8 cellular contexts compared by ENCODE assay signal in genomic region chr2:113890253-113891235, GRCh38. TPM values are rescaled to one million over a fixed set of nuclear protein-coding genes. Genes with fewer than 3 reads are reported as not detected.
DNase-seq lines count a peak whose midpoint lies in the region; ATAC-seq and TF ChIP-seq lines count a peak whose summit lies in the region.

No MANE protein-coding gene starts in this region.

- H3K4me3 ChIP-seq in HUES48 (ENCODE audit: low read depth, low read length) (peak overlapping the region; percentile 96), left ventricle myocardium inferior (peak overlapping the region; percentile 95), uterus (peak overlapping the region; percentile 90 to 91)

- intact Hi-C loops in left ventricle myocardium inferior (cut with micrococcal nuclease), result loop anchor here (10.0 kb wide), 1 partner anchor 136 kb away; the partner anchor contains the start of gene SLC35F5
- intact Hi-C loops in uterus (cut with DNase I; ENCODE audit: low total_unique reads), result no loop called here

- TF ChIP-seq CTCF in left ventricle myocardium inferior (IDR thresholded peaks at IDR 0.05; ENCODE audit: borderline replicate concordance) (no peak), uterus (IDR thresholded peaks at IDR 0.05) (no peak)

- ATAC-seq in GM21360 (IDR thresholded peaks at IDR 0.05; ENCODE audit: unreplicated experiment), result peak; percentile 25

- peaks cover 50% of the 10 kb centered on the region for H3K4me1 ChIP-seq in HUES48 (ENCODE audit: control insufficient read depth, insufficient read depth, low read length)
- peaks cover 88% of the 10 kb centered on the region for H3K4me1 ChIP-seq in left ventricle myocardium inferior
- H3K4me1 ChIP-seq in uterus, result no peaks in the 10 kb centered on the region

- H3K36me3 ChIP-seq in HUES48 (ENCODE audit: control insufficient read depth, insufficient read depth, low read length) (no peaks in the 10 kb centered on the region), left ventricle myocardium inferior (no peaks in the 10 kb centered on the region), uterus (no peaks in the 10 kb centered on the region)

- peak overlapping the region; percentile 100 for H3K27ac ChIP-seq in HUES48 (ENCODE audit: low read depth, low read length)
- peak overlapping the region; percentile 88 for H3K27ac ChIP-seq in adipose tissue (ENCODE audit: low read depth, low read length)
- H3K27ac ChIP-seq in left ventricle myocardium inferior (replicated peaks), result peak overlapping the region; percentile 97
- peak overlapping the region; percentile 94 to 95 for H3K27ac ChIP-seq in uterus

- WGBS in adipose tissue, 3 donors, result 0 to 1% (median 1%) methylated on average over 51 to 57 of the region's 57 CpGs

- H3K27me3 ChIP-seq in HUES48 (ENCODE audit: control insufficient read depth, insufficient read depth, low read length) (no peaks in the 10 kb centered on the region), left ventricle myocardium inferior (ENCODE audit: low read depth) (no peaks in the 10 kb centered on the region), uterus (no peaks in the 10 kb centered on the region)

- H3K9me3 ChIP-seq in HUES48 (ENCODE audit: control insufficient read depth, insufficient read depth, low read length) (no peaks in the 10 kb centered on the region), left ventricle myocardium inferior (replicated peaks) (no peaks in the 10 kb centered on the region), uterus (no peaks in the 10 kb centered on the region)

- TF ChIP-seq POLR2A in uterus (IDR thresholded peaks at IDR 0.05), result peak; percentile 42 to 67

- DNase-seq in D341Med (ENCODE audit: low spot score) (peak; percentile 68), SW 1271 (lab: John Stamatoyannopoulos, UW) (peak; percentile 56 to 74), left ventricle myocardium inferior (peak; percentile 49), putamen (ENCODE audit: low spot score) (peak; percentile 76), uterus (peak; percentile 46 to 63)

- peak overlapping the region; percentile 97 for H3K9ac ChIP-seq in HUES48 (ENCODE audit: low read depth, low read length)

RNA-seq across cellular contexts. Expression of gene ACTR3, which starts 0.7 kb away (rescaled TPM):
- 10 to 100 TPM; 36.9 to 78.2 (median 65.1) TPM for polyA plus RNA-seq in adipose tissue
- total RNA-seq in left ventricle myocardium inferior (108 TPM), uterus (100 to 1,000 TPM in 3 of 4 donors, 10 to 100 TPM in 1; 70.0 to 179 (median 162) TPM)

Comparison
In these comparisons a context has a peak if more than half of its experiments do, and no peak if none do; other contexts are left out.
1. Peak in every context shown above with its lines: DNase-seq, ATAC-seq, H3K4me3 ChIP-seq and H3K27ac ChIP-seq.